Comparison of ENCODE assay signal across 8 cellular contexts in the genomic region with DNA sequence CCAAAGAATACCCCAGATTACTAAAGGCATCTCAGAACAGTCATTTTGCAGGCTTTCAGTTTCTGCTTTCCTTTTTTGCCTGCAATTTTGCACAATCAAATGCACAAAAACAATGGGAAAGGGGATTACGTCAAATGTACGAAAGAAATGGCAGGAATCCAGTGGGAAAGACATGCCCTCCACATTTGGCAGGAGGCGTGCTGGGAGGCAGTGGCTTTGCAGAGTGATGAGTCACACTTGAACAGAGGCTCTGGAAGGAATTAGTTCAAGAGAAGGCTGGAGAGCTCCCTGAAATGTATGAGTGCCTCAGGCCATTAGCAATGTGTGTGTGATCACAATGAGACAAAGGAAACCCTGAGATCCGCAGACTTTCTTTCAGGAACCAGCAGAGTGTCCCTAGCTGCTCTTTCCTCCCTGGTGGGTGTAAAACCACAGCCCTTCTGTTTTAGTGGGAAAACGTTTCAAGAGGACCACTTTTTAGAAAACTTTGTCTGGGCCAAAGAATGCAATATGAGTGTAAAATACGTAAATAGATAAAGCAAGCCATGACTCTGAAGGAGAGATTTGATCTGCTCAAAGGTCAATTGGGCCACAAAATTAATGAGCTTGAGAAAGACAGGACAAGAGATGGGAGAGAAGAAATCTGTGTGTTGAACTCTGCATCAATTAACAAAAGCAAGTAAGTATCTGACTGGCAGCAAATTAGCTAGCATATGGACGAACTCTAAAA.
A peak's percentile ranks its signal among the peaks of the same experiment; 100 is the strongest.
DNase-seq lines count a peak whose midpoint lies in the region; ATAC-seq, FAIRE-seq and TF ChIP-seq lines count a peak whose summit lies in the region.

No MANE protein-coding gene starts in this region.

- no peak for ATAC-seq in GM18498 (IDR thresholded peaks at IDR 0.05; ENCODE audit: unreplicated experiment)
- ATAC-seq in GM21390 (IDR thresholded peaks at IDR 0.05; ENCODE audit: unreplicated experiment): no peak

- H3K4me3 ChIP-seq in bronchial epithelial cell (ENCODE audit: low read depth, low read length) (no peak overlapping the region), skeletal muscle satellite cell (ENCODE audit: low read length) (no peak overlapping the region)

- no peaks in the 10 kb centered on the region for H3K9me3 ChIP-seq in skeletal muscle satellite cell (replicated peaks; ENCODE audit: low read length)

- no peaks in the 10 kb centered on the region for H3K27me3 ChIP-seq in bronchial epithelial cell (ENCODE audit: control insufficient read depth, insufficient read depth, low read length)
- no peaks in the 10 kb centered on the region for H3K27me3 ChIP-seq in skeletal muscle satellite cell (ENCODE audit: control insufficient read depth, insufficient read depth, low read length)

- H3K36me3 ChIP-seq in bronchial epithelial cell (ENCODE audit: control insufficient read depth, insufficient read depth, low read length): no peaks in the 10 kb centered on the region
- no peaks in the 10 kb centered on the region for H3K36me3 ChIP-seq in skeletal muscle satellite cell (ENCODE audit: insufficient read depth, low read length)

- H3K4me1 ChIP-seq in skeletal muscle satellite cell (ENCODE audit: control insufficient read depth, insufficient read depth, low read length): peaks cover 13% of the 10 kb centered on the region

- peak overlapping the region; percentile 51 for H3K4me2 ChIP-seq in skeletal muscle satellite cell (ENCODE audit: low read length)

- peak overlapping the region; percentile 12 for H3K9ac ChIP-seq in skeletal muscle satellite cell (ENCODE audit: low read depth, low read length)

- DNase-seq in DMS53 (lab: John Stamatoyannopoulos, UW) (peak; percentile 97), NCI-H2029 treated with DMSO at 0.1 percent for 48 hours (lab: John Stamatoyannopoulos, UW) (peak; percentile 90), bronchial epithelial cell (ENCODE audit: low read depth) (peak; percentile 96), iPS-NIHi11 (ENCODE audit: low spot score) (peak; percentile 84), NCI-H2171 treated with DMSO at 0.1 percent for 48 hours (lab: John Stamatoyannopoulos, UW) (no peak)

- peak; percentile 91 for FAIRE-seq in bronchial epithelial cell (lab: Jason Lieb, UNC)

- TF ChIP-seq CTCF in bronchial epithelial cell (IDR thresholded peaks at IDR 0.05; ENCODE audit: insufficient read depth, low read length, severe bottlenecking): no peak
